9 cellular contexts compared by ENCODE assay signal in genomic region chr1:15685820-15686219, GRCh38. TPM values are rescaled to one million over a fixed set of nuclear protein-coding genes. Genes with fewer than 3 reads are reported as not detected.
DNase-seq lines count a peak whose midpoint lies in the region; ATAC-seq, FAIRE-seq and TF ChIP-seq lines count a peak whose summit lies in the region.
"Had no signal": no experiment of that assay in that cellular context is flagged by ENCODE, and none has a peak within 500 bp of the region (broad histone marks: within the 10 kb centered on the region; RNA-seq: fewer than 3 reads in every experiment).

No MANE protein-coding gene starts in this region.

- peak overlapping the region in 1 of 2 experiments; percentile 83; a peak in 1 of 4 replicates for H3K9ac ChIP-seq in K562 (ENCODE audit: insufficient read depth in 1 of 2, low read depth in 2 of 2, low read length in 2 of 2)

- intact Hi-C loops in Right ventricle myocardium inferior (cut with DNase I), result no loop called here
- intact Hi-C loops in K562 (cut with micrococcal nuclease), result no loop called here

- H3K9me3 Mint-ChIP-seq in memory B cell (no peaks in the 10 kb centered on the region), type B pancreatic cell (no peaks in the 10 kb centered on the region)

- H3K27ac ChIP-seq in cardiac muscle cell, result peak overlapping the region; percentile 100
- no peak overlapping the region for H3K27ac ChIP-seq in K562 (ENCODE audit: extremely low read depth, low read depth, low read length)

- POLR2A ChIA-PET in K562 (lab: Yijun Ruan, JAX), result interaction anchor here (0.6 to 2.0 kb wide), 6 partner anchors 9 to 21 kb away, joined by 3 to 7 read pairs (median 4); no protein-coding TSS in a partner anchor

- TF ChIP-seq RAD21 in K562 (CRISPR knock-in tag; conservative IDR thresholded peaks at IDR 0.05 in 1 of 2, IDR thresholded peaks at IDR 0.05 in 1 of 2), result no peak

- no peak overlapping the region for H2AFZ ChIP-seq in K562 (ENCODE audit: low read depth, low read length)

- H4K20me1 ChIP-seq in K562 (replicated peaks; ENCODE audit: control insufficient read depth, insufficient read depth, low read length), result no peaks in the 10 kb centered on the region

- H3K27me3 ChIP-seq in cardiac muscle cell, result no peaks in the 10 kb centered on the region
- H3K27me3 ChIP-seq in K562 (ENCODE audit: control insufficient read depth in 2 of 2, insufficient read depth in 2 of 2, low read length in 2 of 2), result no peaks in the 10 kb centered on the region

- no peak for TF ChIP-seq POLR2A in K562 (conservative IDR thresholded peaks at IDR 0.05)

- TF ChIP-seq CTCF in cardiac muscle cell (IDR thresholded peaks at IDR 0.05; ENCODE audit: low read depth, low read length) (no peak), K562 (IDR thresholded peaks at IDR 0.05 in 2 of 3, conservative IDR thresholded peaks at IDR 0.05 in 1 of 3; ENCODE audit: insufficient read depth in 2 of 3, low read depth in 1 of 3, low read length in 3 of 3) (no peak), type B pancreatic cell (conservative IDR thresholded peaks at IDR 0.05) (no peak)

- H3K4me2 ChIP-seq in K562 (ENCODE audit: insufficient read depth, low read length), result peak overlapping the region; percentile 30

- no peaks in the 10 kb centered on the region for H3K9me3 ChIP-seq in cardiac muscle cell (ENCODE audit: low read depth)
- H3K9me3 ChIP-seq in K562 (replicated peaks; ENCODE audit: control insufficient read depth, insufficient read depth, low read depth, low read length), result no peaks in the 10 kb centered on the region; the same call in 1 of the 2 replicates

- CTCF ChIA-PET in K562 (lab: Yijun Ruan, JAX; ENCODE audit: low intra/inter-chr PET ratio), result no interaction called here

- peak; percentile 48 for FAIRE-seq in K562 (lab: Jason Lieb, UNC)

- peaks cover 35% of the 10 kb centered on the region for H3K4me1 Mint-ChIP-seq in memory B cell
- peaks cover 29% of the 10 kb centered on the region for H3K4me1 Mint-ChIP-seq in type B pancreatic cell (ENCODE audit: unreplicated experiment)

- peaks cover 16% of the 10 kb centered on the region for H3K4me1 ChIP-seq in cardiac muscle cell (ENCODE audit: low read depth)
- H3K4me1 ChIP-seq in K562 (replicated peaks in 1 of 2; ENCODE audit: control insufficient read depth in 2 of 2, insufficient read depth in 2 of 2, low read length in 2 of 2), result peaks cover 18 to 31% of the 10 kb centered on the region in 2 experiments; a peak in 4 of 5 replicates

- WGBS in K562 (ENCODE audit: insufficient coverage, low coverage, missing lambda C conversion rate), result 45% methylated on average over 4 of the region's 4 CpGs

- in situ Hi-C loops in K562 (cut with MboI), result no loop called here

- H3K36me3 Mint-ChIP-seq in memory B cell (peaks cover 5% of the 10 kb centered on the region), type B pancreatic cell (peaks cover 14% of the 10 kb centered on the region)

- H3K27ac Mint-ChIP-seq in memory B cell (peak overlapping the region; percentile 95), type B pancreatic cell (peak overlapping the region; percentile 72)

- peaks cover 62% of the 10 kb centered on the region for H3K79me2 ChIP-seq in K562 (ENCODE audit: control insufficient read depth, insufficient read depth, low read length)

- H3K4me3 Mint-ChIP-seq in memory B cell (peak overlapping the region; percentile 87), type B pancreatic cell (peak overlapping the region; percentile 93)

- H3K9me1 ChIP-seq in K562 (ENCODE audit: control insufficient read depth, insufficient read depth, low read length), result no peaks in the 10 kb centered on the region

- TF ChIP-seq EP300 in K562 (IDR thresholded peaks at IDR 0.05; ENCODE audit: low read length), result no peak

- H3K4me3 ChIP-seq in cardiac muscle cell (peak overlapping the region; percentile 78), K562 (peak overlapping the region; percentile 4; the same call in 1 of the 2 replicates)

- BruUV-seq in K562 (replicated peaks; lab: Mats Ljungman, UMichigan), result TSS peak; percentile 74

- H3K36me3 ChIP-seq in cardiac muscle cell, result no peaks in the 10 kb centered on the region
- peaks cover 27% of the 10 kb centered on the region for H3K36me3 ChIP-seq in K562 (ENCODE audit: control insufficient read depth, insufficient read depth, low read length)

- DNase-seq in cardiac muscle cell (ENCODE audit: low read depth in 1 of 2, low spot score in 1 of 2), result no peak
- no peak for DNase-seq in Right ventricle myocardium inferior (ENCODE audit: missing footprints)
- no peak for DNase-seq in K562 (ENCODE audit: extremely low read depth in 1 of 4, low spot score in 3 of 4)
- no peak for DNase-seq in memory B cell (ENCODE audit: low spot score in 2 of 2)
- no peak for DNase-seq in type B pancreatic cell (ENCODE audit: extremely low spot score, unreplicated experiment)
- DNase-seq in stimulated activated CD4-positive, alpha-beta T cell treated with anti-CD3 and anti-CD28 coated beads, Interleukin-15, amount 100 ng/mL, for 24 hours, result no peak
- no peak for DNase-seq in nucleus accumbens (lab: John Stamatoyannopoulos, UW)

- no peak for ATAC-seq in Right ventricle myocardium inferior
- no peak for ATAC-seq in K562
- ATAC-seq in memory B cell (ENCODE audit: low read depth), result no peak
- no peak for ATAC-seq in GM18519 (IDR thresholded peaks at IDR 0.05; ENCODE audit: low FRiP score, unreplicated experiment)

- no peaks in the 10 kb centered on the region for H3K27me3 Mint-ChIP-seq in memory B cell
- no peaks in the 10 kb centered on the region for H3K27me3 Mint-ChIP-seq in type B pancreatic cell

RNA-seq across cellular contexts. Expression of gene PLEKHM2, which starts 1.7 kb away (rescaled TPM):
- total RNA-seq in cardiac muscle cell (71.9 and 99.8 TPM in 2 replicates), Right ventricle myocardium inferior (91.4 TPM), K562 (2014; rRNA removed) (28.6 and 36.7 TPM in 2 replicates), K562 (2014; rRNA removed; fragmentation: Illumina TruSeq; extraction: Trizol) (7.8 and 15.6 TPM in 2 replicates), K562 (2015; rRNA removed; fragmentation: Illumina TruSeq; extraction: Trizol) (33.2 and 34.3 TPM in 2 replicates), K562 (2021) (63.7 and 65.3 TPM in 2 replicates), type B pancreatic cell (ENCODE audit: low replicate concordance) (54.9 and 57.5 TPM in 2 replicates)
- polyA plus RNA-seq in cardiac muscle cell (56.8 and 68.3 TPM in 2 replicates), K562 (2011; rRNA removed) (34.9 and 54.1 TPM in 2 replicates), K562 (2014; fragmentation: Illumina TruSeq; extraction: Trizol) (35.1 and 47.8 TPM in 2 replicates), K562 (2014; fragmentation: Nextera tagmentation; extraction: Ambion mirVana) (under 1 TPM; 0.27 to 0.78 TPM), K562 (2014; rRNA removed) (41.1 and 42.7 TPM in 2 replicates)
- total RNA-seq in K562 (2011; cell fraction: chromatin; rRNA removed; ENCODE audit: low replicate concordance), result 33.4 and 106 TPM in 2 replicates
- 69.5 and 71.2 TPM in 2 replicates for total RNA-seq in K562 (2011; cell fraction: nucleolus; rRNA removed)
- total RNA-seq in K562 (2011; cell fraction: nucleoplasm; rRNA removed), result 36.4 and 44.3 TPM in 2 replicates
- polyA plus RNA-seq in K562 (2011; cell fraction: cytosol; rRNA removed), result 50.7 and 63.4 TPM in 2 replicates
- polyA plus RNA-seq in K562 (2011; cell fraction: nucleus; rRNA removed), result 122 and 150 TPM in 2 replicates
- polyA plus RNA-seq in K562 (2012), result 43.7 and 66.8 TPM in 2 replicates
- 17.2 and 24.3 TPM in 2 replicates for polyA minus RNA-seq in K562 (2011; rRNA and poly(A)+ RNA removed)
- 35.5 and 58.1 TPM in 2 replicates for polyA minus RNA-seq in K562 (2011; cell fraction: cytosol; rRNA and poly(A)+ RNA removed)
- polyA minus RNA-seq in K562 (2011; cell fraction: nucleus; rRNA and poly(A)+ RNA removed), result 17.6 and 24.7 TPM in 2 replicates

RNA-seq across cellular contexts. Expression of gene SLC25A34, which starts 50.2 kb away (rescaled TPM):
- total RNA-seq in cardiac muscle cell (6.7 and 6.9 TPM in 2 replicates), Right ventricle myocardium inferior (57.2 TPM), K562 (2014; rRNA removed) (0.41 and 0.78 TPM in 2 replicates), K562 (2014; rRNA removed; fragmentation: Illumina TruSeq; extraction: Trizol) (0.06 and 0.11 TPM in 2 replicates), K562 (2015; rRNA removed; fragmentation: Illumina TruSeq; extraction: Trizol) (0.26 and 0.43 TPM in 2 replicates), K562 (2021) (0.13 and 0.16 TPM in 2 replicates), type B pancreatic cell (ENCODE audit: low replicate concordance) (2.4 and 3.8 TPM in 2 replicates)
- polyA plus RNA-seq in cardiac muscle cell (1.8 and 2.0 TPM in 2 replicates), K562 (2011; rRNA removed) (0.24 and 0.31 TPM in 2 replicates), K562 (2014; fragmentation: Illumina TruSeq; extraction: Trizol) (0.16 and 0.21 TPM in 2 replicates), K562 (2014; fragmentation: Nextera tagmentation; extraction: Ambion mirVana) (under 1 TPM; 0.01 to 0.03 TPM), K562 (2014; rRNA removed) (0.22 and 0.57 TPM in 2 replicates)
- 0.86 and 1.9 TPM in 2 replicates for total RNA-seq in K562 (2011; cell fraction: chromatin; rRNA removed; ENCODE audit: low replicate concordance)
- total RNA-seq in K562 (2011; cell fraction: nucleolus; rRNA removed), result 1.1 and 1.8 TPM in 2 replicates
- 1.1 and 1.6 TPM in 2 replicates for total RNA-seq in K562 (2011; cell fraction: nucleoplasm; rRNA removed)
- 0.18 and 0.34 TPM in 2 replicates for polyA plus RNA-seq in K562 (2011; cell fraction: cytosol; rRNA removed)
- 0.94 and 1.9 TPM in 2 replicates for polyA plus RNA-seq in K562 (2011; cell fraction: nucleus; rRNA removed)
- polyA plus RNA-seq in K562 (2012), result 0.25 and 0.55 TPM in 2 replicates
- polyA minus RNA-seq in K562 (2011; rRNA and poly(A)+ RNA removed), result 0.12 and 0.35 TPM in 2 replicates
- polyA minus RNA-seq in K562 (2011; cell fraction: cytosol; rRNA and poly(A)+ RNA removed), result not detected in 2 replicates
- polyA minus RNA-seq in K562 (2011; cell fraction: nucleus; rRNA and poly(A)+ RNA removed), result 0.40 and 0.78 TPM in 2 replicates

RNA-seq across cellular contexts. Expression of gene TMEM82, which starts 56.5 kb away (rescaled TPM):
- total RNA-seq in cardiac muscle cell (0.51 TPM in 1 of 2 replicates, not detected in the other), Right ventricle myocardium inferior (not detected), K562 (2014; rRNA removed) (not detected in 2 replicates), K562 (2014; rRNA removed; fragmentation: Illumina TruSeq; extraction: Trizol) (not detected in 2 replicates), K562 (2015; rRNA removed; fragmentation: Illumina TruSeq; extraction: Trizol) (not detected in 2 replicates), K562 (2021) (not detected in 2 replicates), type B pancreatic cell (ENCODE audit: low replicate concordance) (1.1 TPM in 2 replicates)
- polyA plus RNA-seq in cardiac muscle cell (not detected in 2 replicates), K562 (2011; rRNA removed) (not detected in 2 replicates), K562 (2014; fragmentation: Illumina TruSeq; extraction: Trizol) (not detected in 2 replicates), K562 (2014; fragmentation: Nextera tagmentation; extraction: Ambion mirVana) (not detected), K562 (2014; rRNA removed) (not detected in 2 replicates)
- total RNA-seq in K562 (2011; cell fraction: chromatin; rRNA removed; ENCODE audit: low replicate concordance), result not detected in 2 replicates
- not detected in 2 replicates for total RNA-seq in K562 (2011; cell fraction: nucleolus; rRNA removed)
- not detected in 2 replicates for total RNA-seq in K562 (2011; cell fraction: nucleoplasm; rRNA removed)
- not detected in 2 replicates for polyA plus RNA-seq in K562 (2011; cell fraction: cytosol; rRNA removed)
- polyA plus RNA-seq in K562 (2011; cell fraction: nucleus; rRNA removed), result not detected in 2 replicates
- polyA plus RNA-seq in K562 (2012), result not detected in 2 replicates
- polyA minus RNA-seq in K562 (2011; rRNA and poly(A)+ RNA removed), result not detected in 2 replicates
- polyA minus RNA-seq in K562 (2011; cell fraction: cytosol; rRNA and poly(A)+ RNA removed), result not detected in 2 replicates
- not detected in 2 replicates for polyA minus RNA-seq in K562 (2011; cell fraction: nucleus; rRNA and poly(A)+ RNA removed)
- total RNA-seq: subcutaneous adipose tissue had no signal
